Comparison of ENCODE assay signal across 8 cellular contexts in the genomic region with DNA sequence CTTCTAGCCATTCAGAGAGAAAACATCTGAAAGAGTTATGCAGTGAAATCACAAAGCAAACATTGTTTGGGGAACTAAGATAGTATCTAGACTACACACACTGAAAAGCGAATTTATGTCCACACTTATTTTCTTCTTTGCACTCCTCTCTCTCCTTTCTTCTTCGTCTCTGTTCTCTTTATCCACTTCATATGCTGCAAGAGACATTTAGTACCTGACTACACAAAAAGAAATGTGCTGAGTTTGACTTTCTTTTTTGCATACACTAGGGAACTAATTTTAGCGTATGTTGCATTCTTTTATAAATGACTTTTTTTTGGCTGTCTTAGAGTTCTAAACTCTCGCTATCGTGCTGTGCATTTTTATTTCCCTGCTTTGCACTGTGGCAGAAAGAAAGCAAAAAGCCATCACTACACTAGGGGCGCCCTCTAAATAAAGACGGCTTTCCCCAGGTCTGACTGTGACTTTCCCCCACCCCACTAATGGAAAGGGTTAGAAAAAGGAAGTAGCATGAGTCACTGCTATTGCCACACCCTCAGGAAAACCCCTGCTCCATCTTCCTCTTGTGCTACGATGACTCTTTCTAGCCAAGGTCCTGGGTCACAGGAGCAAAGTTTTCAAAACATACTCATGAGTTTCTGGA.
A peak's percentile ranks its signal among the peaks of the same experiment; 100 is the strongest.
DNase-seq lines count a peak whose midpoint lies in the region; ATAC-seq and TF ChIP-seq lines count a peak whose summit lies in the region.

No MANE protein-coding gene starts in this region.

- peaks cover 34% of the 10 kb centered on the region for H3K4me1 ChIP-seq in PC-3 (ENCODE audit: insufficient read depth, low read length)

- peak overlapping the region; percentile 78 for H3K4me2 ChIP-seq in PC-3 (ENCODE audit: low read length)

- no peaks in the 10 kb centered on the region for H4K20me1 ChIP-seq in PC-3 (ENCODE audit: low read length)

- no peaks in the 10 kb centered on the region for H3K27me3 ChIP-seq in PC-3 (ENCODE audit: low read length)

- H3K79me2 ChIP-seq in PC-3 (ENCODE audit: low read length), result no peaks in the 10 kb centered on the region

- H3F3A ChIP-seq in PC-3 (ENCODE audit: low read length, unreplicated experiment), result no peaks in the 10 kb centered on the region

- CTCF ChIA-PET in PC-3 (lab: Charles Lee), result interaction anchor here (0.7 kb wide), 1 partner anchor 31 kb away, joined by 3 read pairs; no protein-coding TSS in a partner anchor

- H3K27ac ChIP-seq in PC-3 (ENCODE audit: low read length), result peak overlapping the region; percentile 64

- H3K4me3 ChIP-seq in PC-3 (ENCODE audit: low read length) (peak overlapping the region; percentile 57), foreskin fibroblast (ENCODE audit: low read depth in 1 of 2, low read length in 2 of 2) (peak overlapping the region in 1 of 2 donors; percentile 32)

- H3K9ac ChIP-seq in PC-3 (ENCODE audit: low read length), result peak overlapping the region; percentile 15

- BruUV-seq in PC-3 (replicated peaks; lab: Mats Ljungman, UMichigan), result no TSS peak

- H2AFZ ChIP-seq in PC-3 (ENCODE audit: low read length), result peak overlapping the region; percentile 42

- peaks cover 5% of the 10 kb centered on the region; the same call in 1 of the 2 replicates for H3K9me3 ChIP-seq in PC-3 (ENCODE audit: low read length)

- POLR2A ChIA-PET in PC-3 (lab: Charles Lee; ENCODE audit: unreplicated experiment), result interaction anchor here (0.6 to 0.8 kb wide), 2 partner anchors 14 to 22 kb away, joined by 4 read pairs; no protein-coding TSS in a partner anchor

- DNase-seq in NCI-H2227 (lab: John Stamatoyannopoulos, UW; ENCODE audit: unreplicated experiment), result peak; percentile 2
- DNase-seq in NCI-H2227 treated with DMSO at 0.1 percent for 48 hours (lab: John Stamatoyannopoulos, UW), result no peak
- peak; percentile 95 for DNase-seq in PC-3
- peak; percentile 20 for DNase-seq in activated T-cell treated with anti-CD3 and anti-CD28 coated beads, Interleukin-2, amount 50 U/mL, for 1 hour
- peak; percentile 94 to 95 for DNase-seq in foreskin fibroblast
- DNase-seq in renal cortical epithelial cell (ENCODE audit: low read depth), result peak; percentile 97
- DNase-seq in NCI-H345 (lab: John Stamatoyannopoulos, UW), result no peak

- intact Hi-C loops in PC-3 (cut with micrococcal nuclease), result loop anchor here (1.0 to 2.0 kb wide), 3 partner anchors 10 to 22 kb away; no protein-coding TSS in a partner anchor

- no peaks in the 10 kb centered on the region for H3K9me2 ChIP-seq in PC-3 (replicated peaks; ENCODE audit: low read length)

- ATAC-seq in HG03025 (IDR thresholded peaks at IDR 0.05; ENCODE audit: low FRiP score, unreplicated experiment), result peak; percentile 96
- peak; percentile 98 for ATAC-seq in PC-3

- H3K36me3 ChIP-seq in PC-3 (ENCODE audit: low read depth, low read length), result no peaks in the 10 kb centered on the region; the same call in 1 of the 2 replicates

- peak; percentile 81 for TF ChIP-seq CTCF in PC-3 (conservative IDR thresholded peaks at IDR 0.05; ENCODE audit: low read depth, low read length)
- peak; percentile 33 for TF ChIP-seq CTCF in foreskin fibroblast (IDR thresholded peaks at IDR 0.05; ENCODE audit: low read depth, low read length)

Comparison
In these comparisons a context has a peak if more than half of its experiments do, and no peak if none do; other contexts are left out.
1. DNase-seq: peak in NCI-H2227 (single experiment), PC-3 (single experiment), activated T-cell treated with anti-CD3 and anti-CD28 coated beads, Interleukin-2, amount 50 U/mL, for 1 hour (single experiment), foreskin fibroblast (2 of 2) and renal cortical epithelial cell (single experiment); none in NCI-H2227 treated with DMSO at 0.1 percent for 48 hours (single experiment) and NCI-H345 (single experiment).